ENCODE assay signal across 16 cellular contexts in the genomic region with DNA sequence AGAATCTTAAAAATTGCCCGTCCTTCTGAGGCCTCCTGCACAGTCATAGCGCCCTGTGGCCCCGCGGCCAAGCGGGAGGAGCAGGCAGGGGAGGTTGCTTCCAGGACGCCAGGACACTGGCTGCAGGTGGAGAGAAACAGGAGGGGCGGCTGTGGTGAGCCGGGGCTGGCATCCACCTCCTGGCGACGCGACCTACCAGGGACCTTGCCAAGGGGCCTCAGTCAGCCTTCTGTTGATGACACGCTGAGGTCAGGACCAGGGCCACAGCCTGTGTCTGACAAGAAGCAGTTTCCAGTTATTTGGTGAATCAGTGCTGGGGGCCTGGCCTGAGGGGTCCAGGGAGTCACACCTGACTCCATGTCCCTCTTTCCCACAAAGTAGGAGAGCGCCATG. TPM values are rescaled to one million over a fixed set of nuclear protein-coding genes. Genes with fewer than 3 reads are reported as not detected.
DNase-seq lines count a peak whose midpoint lies in the region; ATAC-seq and TF ChIP-seq lines count a peak whose summit lies in the region.
"Had no signal": no experiment of that assay in that cellular context is flagged by ENCODE, and none has a peak within 500 bp of the region (broad histone marks: within the 10 kb centered on the region; RNA-seq: fewer than 3 reads in every experiment).

No MANE protein-coding gene starts in this region.

- H2BK120ac ChIP-seq in IMR-90 (ENCODE audit: low read depth, low read length) (no peak overlapping the region), mesenchymal stem cell (ENCODE audit: low read depth, low read length) (no peak overlapping the region)

- H3K4me3 ChIP-seq in IMR-90 (ENCODE audit: insufficient read depth, low read depth, low read length): no peak overlapping the region
- no peak overlapping the region for H3K4me3 ChIP-seq in mesenchymal stem cell (ENCODE audit: insufficient read depth in 1 of 2, low read depth in 1 of 2, low read length in 2 of 2)
- no peak overlapping the region for H3K4me3 ChIP-seq in stomach

- TF ChIP-seq EP300 in stomach (IDR thresholded peaks at IDR 0.05): no peak

- H3K4me2 ChIP-seq in IMR-90 (ENCODE audit: low read depth, low read length) (no peak overlapping the region), mesenchymal stem cell (ENCODE audit: low read length, poor library complexity, severe bottlenecking) (no peak overlapping the region)

- ATAC-seq in IMR-90 (ENCODE audit: low read depth) (no peak), GM21717 (IDR thresholded peaks at IDR 0.05; ENCODE audit: unreplicated experiment) (no peak), GM19467 (IDR thresholded peaks at IDR 0.05; ENCODE audit: unreplicated experiment) (no peak)

- H3K79me1 ChIP-seq in IMR-90 (ENCODE audit: low read depth in 1 of 2, low read length in 2 of 2): peaks cover 5 to 22% of the 10 kb centered on the region in 2 experiments; a peak in 3 of 4 replicates
- no peaks in the 10 kb centered on the region for H3K79me1 ChIP-seq in mesenchymal stem cell (replicated peaks; ENCODE audit: low read length, poor library complexity, severe bottlenecking)

- no peak for DNase-seq in IMR-90
- peak in 1 of 61 donors; percentile 77 for DNase-seq in caudate nucleus (lab: John Stamatoyannopoulos, UW)
- DNase-seq in mesenchymal stem cell: no peak
- no peak for DNase-seq in stomach
- no peak for DNase-seq in dermis blood vessel endothelial cell
- DNase-seq in head of caudate nucleus: no peak
- DNase-seq: activated CD4-positive, alpha-beta T cell treated with anti-CD3 and anti-CD28 coated beads, Interleukin-2, amount 50 U/mL, for 4 hours; activated naive CD4-positive, alpha-beta T cell treated with anti-CD3 and anti-CD28 coated beads, Interleukin-2, amount 50 U/mL, for 16 hours; CD4-positive, alpha-beta memory T cell; effector CD8-positive, alpha-beta T cell; H9; KBM-7; NCI-H2029 treated with DMSO at 0.1 percent for 48 hours; small intestine had no signal

- in situ Hi-C loops in IMR-90 (cut with MboI; ENCODE audit: low sequenced_read_pairs): no loop called here

- no peak overlapping the region for H3K56ac ChIP-seq in IMR-90 (ENCODE audit: extremely low read depth, insufficient read depth, low read length)

- H2AK9ac ChIP-seq in IMR-90 (replicated peaks; ENCODE audit: low read depth, low read length, poor library complexity): peak overlapping the region; percentile 39

- CTCF ChIA-PET in IMR-90 (lab: Yijun Ruan, JAX): no interaction called here

- no peak for TF ChIP-seq POLR2A in IMR-90 (IDR thresholded peaks at IDR 0.05; ENCODE audit: low read depth, low read length)
- TF ChIP-seq POLR2A in stomach (IDR thresholded peaks at IDR 0.05): no peak

- no peak for TF ChIP-seq CTCF in IMR-90 (conservative IDR thresholded peaks at IDR 0.05; ENCODE audit: low read depth, low read length)
- no peak for TF ChIP-seq CTCF in stomach (IDR thresholded peaks at IDR 0.05)

- H3K27ac ChIP-seq in IMR-90 (ENCODE audit: insufficient read depth, low read length) (no peak overlapping the region), caudate nucleus (ENCODE audit: low read depth, low read length) (peak overlapping the region; percentile 89), mesenchymal stem cell (ENCODE audit: low read length, poor library complexity, severe bottlenecking) (no peak overlapping the region), stomach (peak overlapping the region; percentile 50 to 82 (median 73))

- H3K23ac ChIP-seq in IMR-90 (ENCODE audit: low read depth, low read length) (no peak overlapping the region), mesenchymal stem cell (ENCODE audit: low read length in 2 of 2) (no peak overlapping the region)

- no peak overlapping the region for H4K5ac ChIP-seq in IMR-90 (ENCODE audit: low read depth, low read length)

- intact Hi-C loops in IMR-90 (cut with micrococcal nuclease): no loop called here
- intact Hi-C loops in stomach (cut with DNase I; ENCODE audit: low total_unique reads): no loop called here
- intact Hi-C loops in head of caudate nucleus (cut with DNase I): loop anchor here (5.0 to 10.0 kb wide), 2 partner anchors 47 to 130 kb away; a partner anchor contains a TSS

- WGBS in IMR-90 (ENCODE audit: extremely low coverage in 2 of 2, insufficient read length in 1 of 2), 2 experiments: 88% methylated on average over 8 of the region's 13 CpGs; no CpG with 5 or more reads in 1 of the 2 experiments
- WGBS in mesenchymal stem cell: 94% methylated on average over 13 of the region's 13 CpGs
- WGBS in stomach, 5 donors: 49 to 63% (median 54%) methylated on average over 12 to 13 of the region's 13 CpGs

- POLR2A ChIA-PET in IMR-90 (lab: Charles Lee; ENCODE audit: unreplicated experiment): no interaction called here

- H3K9me3 ChIP-seq in IMR-90 (ENCODE audit: control insufficient read depth, insufficient read depth, low read length): no peaks in the 10 kb centered on the region
- H3K9me3 ChIP-seq in mesenchymal stem cell (ENCODE audit: control insufficient read depth, low read length): no peaks in the 10 kb centered on the region
- H3K9me3 ChIP-seq in stomach: no peaks in the 10 kb centered on the region

- no peak overlapping the region for H2BK20ac ChIP-seq in IMR-90 (ENCODE audit: low read depth, low read length)

- H3K36me3 ChIP-seq in IMR-90 (ENCODE audit: control insufficient read depth, insufficient read depth, low read length) (no peaks in the 10 kb centered on the region), mesenchymal stem cell (ENCODE audit: control insufficient read depth in 1 of 2, insufficient read depth in 2 of 2, low read depth in 1 of 2, low read length in 2 of 2) (no peaks in the 10 kb centered on the region), stomach (no peaks in the 10 kb centered on the region)

- H3K4ac ChIP-seq in IMR-90 (ENCODE audit: low read depth, low read length) (no peak overlapping the region), mesenchymal stem cell (ENCODE audit: low read depth in 1 of 2, low read length in 2 of 2) (peak overlapping the region in 1 of 2 experiments; percentile 47)

- no peak for TF ChIP-seq RAD21 in IMR-90 (IDR thresholded peaks at IDR 0.05; ENCODE audit: low read length)

- no peak overlapping the region for H2BK15ac ChIP-seq in IMR-90 (ENCODE audit: low read depth, low read length)
- H2BK15ac ChIP-seq in mesenchymal stem cell (ENCODE audit: low read depth, poor library complexity, severe bottlenecking): peak overlapping the region; percentile 60

- no peak overlapping the region for H3K14ac ChIP-seq in IMR-90 (replicated peaks; ENCODE audit: low read depth, low read length)
- peak overlapping the region in 1 of 2 experiments; percentile 20 for H3K14ac ChIP-seq in mesenchymal stem cell (ENCODE audit: low read length in 2 of 2)

- H3K4me1 ChIP-seq in IMR-90 (ENCODE audit: control insufficient read depth, insufficient read depth, low read length) (peaks cover 20% of the 10 kb centered on the region), mesenchymal stem cell (ENCODE audit: control insufficient read depth, insufficient read depth, low read depth, low read length) (peaks cover 31% of the 10 kb centered on the region), stomach (peaks cover 46 to 67% (median 53%) of the 10 kb centered on the region in 4 donors)

- H2BK12ac ChIP-seq in mesenchymal stem cell (ENCODE audit: low read length in 2 of 2): peak overlapping the region in 1 of 2 experiments; percentile 75

- H3K27me3 ChIP-seq in IMR-90 (ENCODE audit: control insufficient read depth, insufficient read depth, low read length) (no peaks in the 10 kb centered on the region), mesenchymal stem cell (ENCODE audit: control insufficient read depth in 1 of 2, insufficient read depth in 1 of 2, low read length in 2 of 2) (no peaks in the 10 kb centered on the region), stomach (no peaks in the 10 kb centered on the region)

- H3K9me1 ChIP-seq in IMR-90 (ENCODE audit: insufficient read depth, low read length): peaks cover 7% of the 10 kb centered on the region

- dilution Hi-C loops in IMR-90 (cut with HindIII; ENCODE audit: low sequenced_read_pairs, unreplicated experiment): no loop called here

- H4K91ac ChIP-seq in IMR-90 (ENCODE audit: insufficient read depth, low read depth, low read length): no peak overlapping the region
- H4K91ac ChIP-seq in mesenchymal stem cell (ENCODE audit: low read length): peak overlapping the region; percentile 34

- no peaks in the 10 kb centered on the region for H4K20me1 ChIP-seq in IMR-90 (ENCODE audit: insufficient read depth, low read length)

- no peak overlapping the region for H4K8ac ChIP-seq in IMR-90 (ENCODE audit: low read depth in 2 of 2, low read length in 2 of 2)
- no peak overlapping the region for H4K8ac ChIP-seq in mesenchymal stem cell (ENCODE audit: low read length)

- H3K9ac ChIP-seq in IMR-90 (ENCODE audit: low read depth, low read length) (no peak overlapping the region), mesenchymal stem cell (ENCODE audit: low read length) (peak overlapping the region; percentile 63)

- peak overlapping the region; percentile 78 for H2AFZ ChIP-seq in IMR-90 (replicated peaks; ENCODE audit: low read length, poor library complexity)
- H2AFZ ChIP-seq in mesenchymal stem cell (ENCODE audit: low read depth, low read length): no peak overlapping the region

- BruUV-seq in IMR-90 (replicated peaks; lab: Mats Ljungman, UMichigan): no TSS peak

- H3K18ac ChIP-seq in IMR-90 (ENCODE audit: low read depth, low read length) (no peak overlapping the region), mesenchymal stem cell (ENCODE audit: low read depth in 1 of 2, low read length in 2 of 2) (peak overlapping the region in 1 of 2 experiments; percentile 29)

- H2AK5ac ChIP-seq in IMR-90 (ENCODE audit: low read depth, low read length) (no peak overlapping the region), mesenchymal stem cell (ENCODE audit: low read length, severe bottlenecking) (no peak overlapping the region)

- no peak overlapping the region for H2BK5ac ChIP-seq in IMR-90 (ENCODE audit: low read depth, low read length, poor library complexity, severe bottlenecking)
- no peak overlapping the region for H2BK5ac ChIP-seq in mesenchymal stem cell (ENCODE audit: low read depth, low read length, poor library complexity, severe bottlenecking)

RNA-seq across cellular contexts. Expression of a gene that starts 13.3 kb away (rescaled TPM):
- total RNA-seq in IMR-90 (2012; rRNA removed): 20.8 and 21.9 TPM in 2 replicates
- polyA plus RNA-seq in IMR-90 (2012; rRNA removed): 31.8 and 37.5 TPM in 2 replicates
- 25.9 and 51.6 TPM in 2 replicates for polyA plus RNA-seq in IMR-90 (2012; cell fraction: cytosol; rRNA removed)
- 57.0 and 142 TPM in 2 replicates for polyA plus RNA-seq in IMR-90 (2012; cell fraction: nucleus; rRNA removed; ENCODE audit: low replicate concordance)
- polyA plus RNA-seq in mesenchymal stem cell (2013, experiment 1 of 2): 126 TPM
- polyA plus RNA-seq in mesenchymal stem cell (2013, experiment 2 of 2): 128 TPM
- total RNA-seq in stomach: 100 to 1,000 TPM in 2 of 5 donors, 10 to 100 TPM in 3; 38.7 to 192 (median 83.9) TPM
- 100 to 1,000 TPM; 102 to 164 (median 130) TPM for polyA plus RNA-seq in stomach
- 147 and 289 TPM in 2 replicates for total RNA-seq in dermis blood vessel endothelial cell

RNA-seq across cellular contexts. Expression of a gene that starts 31.7 kb away (rescaled TPM):
- total RNA-seq in IMR-90 (2012; rRNA removed) (8.9 and 9.3 TPM in 2 replicates), stomach (100 to 1,000 TPM in 2 of 5 donors, 10 to 100 TPM in 2, 1 to 10 TPM in 1; 9.9 to 181 (median 41.4) TPM), dermis blood vessel endothelial cell (26.4 and 54.0 TPM in 2 replicates)
- polyA plus RNA-seq in IMR-90 (2012; rRNA removed) (26.5 and 28.8 TPM in 2 replicates), stomach (10 to 100 TPM; 12.6 to 17.4 (median 14.1) TPM)
- 20.4 and 29.9 TPM in 2 replicates for polyA plus RNA-seq in IMR-90 (2012; cell fraction: cytosol; rRNA removed)
- 15.3 and 28.7 TPM in 2 replicates for polyA plus RNA-seq in IMR-90 (2012; cell fraction: nucleus; rRNA removed; ENCODE audit: low replicate concordance)
- 48.9 TPM for polyA plus RNA-seq in mesenchymal stem cell (2013, experiment 1 of 2)
- 47.9 TPM for polyA plus RNA-seq in mesenchymal stem cell (2013, experiment 2 of 2)

RNA-seq across cellular contexts. Expression of a gene that starts 32.3 kb away (rescaled TPM):
- 0.56 and 0.72 TPM in 2 replicates for total RNA-seq in IMR-90 (2012; rRNA removed)
- 2.8 and 3.4 TPM in 2 replicates for polyA plus RNA-seq in IMR-90 (2012; rRNA removed)
- polyA plus RNA-seq in IMR-90 (2012; cell fraction: cytosol; rRNA removed): 0.37 and 1.5 TPM in 2 replicates
- polyA plus RNA-seq in IMR-90 (2012; cell fraction: nucleus; rRNA removed; ENCODE audit: low replicate concordance): 19.5 and 47.8 TPM in 2 replicates
- 2.2 TPM for polyA plus RNA-seq in mesenchymal stem cell (2013, experiment 1 of 2)
- polyA plus RNA-seq in mesenchymal stem cell (2013, experiment 2 of 2): 2.1 TPM
- total RNA-seq in stomach: 1 to 10 TPM in 2 of 5 donors, not detected in 3; 3.5 to 7.5 TPM
- 10 to 100 TPM in 1 of 3 donors, 1 to 10 TPM in 2; 8.1 to 22.3 (median 9.6) TPM for polyA plus RNA-seq in stomach
- total RNA-seq in dermis blood vessel endothelial cell: 0.65 and 1.5 TPM in 2 replicates

RNA-seq across cellular contexts. Expression of a gene that starts 48.9 kb away (rescaled TPM):
- 24.4 and 25.8 TPM in 2 replicates for total RNA-seq in IMR-90 (2012; rRNA removed)
- polyA plus RNA-seq in IMR-90 (2012; rRNA removed): 65.7 and 67.1 TPM in 2 replicates
- 38.7 and 95.6 TPM in 2 replicates for polyA plus RNA-seq in IMR-90 (2012; cell fraction: cytosol; rRNA removed)
- polyA plus RNA-seq in IMR-90 (2012; cell fraction: nucleus; rRNA removed; ENCODE audit: low replicate concordance): 53.9 and 143 TPM in 2 replicates
- polyA plus RNA-seq in mesenchymal stem cell (2013, experiment 1 of 2): 60.4 TPM
- 58.7 TPM for polyA plus RNA-seq in mesenchymal stem cell (2013, experiment 2 of 2)
- 10 to 100 TPM; 17.9 to 39.6 (median 33.3) TPM for total RNA-seq in stomach
- polyA plus RNA-seq in stomach: 10 to 100 TPM; 39.9 to 50.2 (median 40.9) TPM
- 51.7 and 135 TPM in 2 replicates for total RNA-seq in dermis blood vessel endothelial cell

Comparison
In these comparisons a context has a peak if more than half of its experiments do, and no peak if none do; other contexts are left out.
1. H3K27ac ChIP-seq: peak in caudate nucleus (single experiment) and stomach (5 of 5); none in IMR-90 (single experiment) and mesenchymal stem cell (single experiment).